ENCODE assay signal across 8 cellular contexts in the genomic region with DNA sequence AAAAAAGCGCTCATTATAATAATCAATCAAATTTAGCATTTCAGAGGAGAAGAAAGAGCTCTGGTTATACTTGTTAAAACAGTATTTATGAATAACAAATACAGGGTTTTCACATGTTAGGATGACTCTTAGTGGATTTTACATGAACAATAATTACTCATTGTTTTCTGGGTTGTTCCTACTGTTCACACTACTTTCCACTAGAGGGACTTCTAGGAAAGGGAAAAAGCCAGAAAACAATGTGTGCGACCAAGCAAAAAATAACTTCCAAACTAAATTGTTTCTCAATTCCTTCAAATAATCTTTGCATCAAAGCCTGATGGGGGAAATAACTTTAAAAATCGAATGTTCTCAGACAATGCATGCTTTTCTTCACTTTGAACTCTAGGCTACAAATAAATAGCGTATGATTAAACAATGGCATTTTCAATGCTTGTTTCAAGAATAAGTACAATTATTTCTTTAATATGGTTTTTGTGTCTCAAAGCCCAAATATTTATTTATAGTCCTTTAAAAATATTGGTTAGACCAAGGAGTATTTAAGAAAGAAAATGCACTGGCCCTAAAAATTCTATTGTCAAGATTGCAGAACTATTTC.
DNase-seq lines count a peak whose midpoint lies in the region; ATAC-seq and TF ChIP-seq lines count a peak whose summit lies in the region.

No MANE protein-coding gene starts in this region.

- no peaks in the 10 kb centered on the region for H3K9me3 ChIP-seq in PC-3 (ENCODE audit: low read length)

- no peaks in the 10 kb centered on the region for H3K79me2 ChIP-seq in PC-3 (ENCODE audit: low read length)

- peak; percentile 72 for TF ChIP-seq CTCF in BJ (IDR thresholded peaks at IDR 0.05; ENCODE audit: insufficient read depth, low read depth, low read length)
- peak; percentile 72 for TF ChIP-seq CTCF in PC-3 (conservative IDR thresholded peaks at IDR 0.05; ENCODE audit: low read depth, low read length)

- no TSS peak for BruUV-seq in PC-3 (replicated peaks; lab: Mats Ljungman, UMichigan)

- H3K9ac ChIP-seq in PC-3 (ENCODE audit: low read length) = no peak overlapping the region

- no peaks in the 10 kb centered on the region for H3K9me2 ChIP-seq in PC-3 (replicated peaks; ENCODE audit: low read length)

- no peak overlapping the region for H2AFZ ChIP-seq in PC-3 (ENCODE audit: low read length)

- H3K4me1 ChIP-seq in PC-3 (ENCODE audit: insufficient read depth, low read length) = no peaks in the 10 kb centered on the region

- intact Hi-C loops in PC-3 (cut with micrococcal nuclease) (loop anchor here (1.0 to 5.0 kb wide), 2 partner anchors 462 to 571 kb away; no protein-coding TSS in a partner anchor), posterior vena cava (cut with DNase I) (no loop called here)

- H3F3A ChIP-seq in PC-3 (ENCODE audit: low read length, unreplicated experiment) = no peaks in the 10 kb centered on the region

- H3K4me3 ChIP-seq in BJ (ENCODE audit: low read depth, low read length) (no peak overlapping the region), PC-3 (ENCODE audit: low read length) (no peak overlapping the region)

- no peaks in the 10 kb centered on the region for H3K36me3 ChIP-seq in BJ (ENCODE audit: control insufficient read depth, insufficient read depth, low read length)
- H3K36me3 ChIP-seq in PC-3 (ENCODE audit: low read depth, low read length) = no peaks in the 10 kb centered on the region

- H3K27ac ChIP-seq in PC-3 (ENCODE audit: low read length) = no peak overlapping the region

- DNase-seq in BJ (ENCODE audit: low read depth) (no peak), PC-3 (peak; percentile 55), pulmonary artery endothelial cell (ENCODE audit: low read depth, low spot score) (peak; percentile 11), posterior vena cava (ENCODE audit: low spot score) (no peak), T-helper 2 cell (no peak)

- POLR2A ChIA-PET in BJ (lab: Charles Lee) = no interaction called here
- POLR2A ChIA-PET in PC-3 (lab: Charles Lee; ENCODE audit: unreplicated experiment) = no interaction called here

- CTCF ChIA-PET in BJ (lab: Yijun Ruan, JAX) (interaction anchor here (0.8 to 1.5 kb wide), 4 partner anchors 9 to 478 kb away, joined by 3 to 6 read pairs (median 4); no protein-coding TSS in a partner anchor), PC-3 (lab: Charles Lee) (interaction anchor here (0.6 kb wide), 1 partner anchor 530 kb away, joined by 4 read pairs; no protein-coding TSS in a partner anchor)

- H3K27me3 ChIP-seq in BJ (ENCODE audit: control insufficient read depth, insufficient read depth, low read length) = no peaks in the 10 kb centered on the region
- peaks cover 5% of the 10 kb centered on the region for H3K27me3 ChIP-seq in PC-3 (ENCODE audit: low read length)

- ATAC-seq in GM21360 (IDR thresholded peaks at IDR 0.05; ENCODE audit: unreplicated experiment) = peak; percentile 47
- peak; percentile 57 for ATAC-seq in PC-3
- peak; percentile 50 for ATAC-seq in esophagus mucosa
- ATAC-seq in GM18867 (IDR thresholded peaks at IDR 0.05; ENCODE audit: unreplicated experiment) = no peak

- no peaks in the 10 kb centered on the region for H4K20me1 ChIP-seq in PC-3 (ENCODE audit: low read length)

- no peak overlapping the region for H3K4me2 ChIP-seq in PC-3 (ENCODE audit: low read length)

Comparison
In these comparisons a context has a peak if more than half of its experiments do, and no peak if none do; other contexts are left out.
1. DNase-seq: peak in PC-3 (single experiment) and pulmonary artery endothelial cell (single experiment); none in BJ (single experiment), posterior vena cava (single experiment) and T-helper 2 cell (0 of 5).